Comparison of ENCODE assay signal across 8 cellular contexts in the genomic region with DNA sequence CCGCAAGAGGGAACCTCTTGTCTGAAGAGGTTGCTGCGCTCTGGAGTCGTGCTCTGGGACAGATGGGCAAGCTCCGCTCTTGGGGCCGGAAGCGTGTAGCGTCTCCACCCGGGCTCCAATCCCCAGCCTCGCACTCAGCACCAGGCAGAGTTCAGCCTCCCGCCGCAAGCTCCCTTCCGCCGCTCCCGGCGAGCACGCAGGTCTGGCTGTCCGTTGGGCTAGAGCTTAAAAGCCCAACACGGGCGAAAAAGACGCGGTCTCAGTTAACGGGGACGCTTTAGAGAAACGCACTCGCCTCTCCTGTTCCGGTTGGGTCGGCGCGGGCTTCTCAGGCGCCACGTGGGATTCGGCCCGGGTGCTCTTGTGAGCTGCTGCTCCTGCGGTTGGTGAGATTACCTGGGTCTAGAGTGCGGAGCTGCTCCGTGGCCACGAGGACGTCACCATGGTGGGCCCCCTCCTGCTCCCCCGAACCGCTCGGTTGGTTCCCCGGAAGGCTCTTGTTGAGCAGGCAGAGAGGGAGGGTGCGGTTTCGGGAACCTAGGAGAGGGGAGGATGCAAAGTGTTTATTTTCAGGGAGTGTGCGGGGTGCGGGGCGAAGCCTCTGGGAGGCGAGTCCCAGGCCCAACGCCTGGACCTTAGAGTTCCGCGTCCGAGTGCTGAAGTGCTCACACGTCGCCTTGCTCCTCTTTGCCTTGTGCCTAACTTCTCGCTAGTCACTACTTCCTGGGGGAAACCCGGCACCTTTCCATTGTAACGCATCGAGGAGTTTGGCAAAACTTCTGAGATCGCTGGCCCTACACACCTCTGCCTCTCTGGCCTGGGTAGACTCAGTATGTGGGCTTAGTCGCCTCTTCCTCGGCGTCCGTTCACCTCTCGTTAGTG. TPM values are rescaled to one million over a fixed set of nuclear protein-coding genes. Genes with fewer than 3 reads are reported as not detected.
DNase-seq lines count a peak whose midpoint lies in the region; TF ChIP-seq lines count a peak whose summit lies in the region.

Gene TMA16 (plus strand): TSS at position 331 of the 882 bp plus-strand sequence. CDS start 112 bp downstream, at position 443.

- H3K4me2 ChIP-seq in MM.1S (ENCODE audit: low read depth, low read length) (peak within 1 kb of the TSS; percentile 82), neuronal stem cell (ENCODE audit: insufficient read depth, low read length, poor library complexity, severe bottlenecking) (peak within 1 kb of the TSS; percentile 65)

- H2BK5ac ChIP-seq in neuronal stem cell (ENCODE audit: low read length) = peak within 1 kb of the TSS; percentile 91

- H2AFZ ChIP-seq in MM.1S (ENCODE audit: low read length) = peak within 1 kb of the TSS; percentile 75
- H2AFZ ChIP-seq in neuronal stem cell (ENCODE audit: low read length) = peak within 1 kb of the TSS; percentile 99

- peaks cover 3% of the 10 kb centered on the region; the same call in 1 of the 2 replicates for H3K4me1 ChIP-seq in HAP-1
- H3K4me1 ChIP-seq in MM.1S (ENCODE audit: low read length) = 0 out of 2 replicates have a peak, but pooled peaks cover 11% of the 10 kb centered on the region
- H3K4me1 ChIP-seq in SJCRH30 = no peaks in the 10 kb centered on the region
- H3K4me1 ChIP-seq in neuronal stem cell (ENCODE audit: control insufficient read depth in 2 of 2, insufficient read depth in 1 of 2, low read depth in 1 of 2, low read length in 2 of 2) = no peaks in the 10 kb centered on the region

- H3K27me3 ChIP-seq in HAP-1 (ENCODE audit: low read depth) (no peaks in the 10 kb centered on the region), MM.1S (replicated peaks; ENCODE audit: insufficient read depth, low read length) (no peaks in the 10 kb centered on the region), SJCRH30 (no peaks in the 10 kb centered on the region), neuronal stem cell (ENCODE audit: control insufficient read depth in 3 of 3, insufficient read depth in 3 of 3, low read depth in 1 of 3, low read length in 3 of 3) (no peaks in the 10 kb centered on the region)

- peak within 1 kb of the TSS; percentile 95 for H3K9ac ChIP-seq in MM.1S (ENCODE audit: low read length)
- peak within 1 kb of the TSS; percentile 88 for H3K9ac ChIP-seq in neuronal stem cell (ENCODE audit: low read depth, low read length, poor library complexity)

- no peak within 1 kb of the TSS for H3K4ac ChIP-seq in neuronal stem cell (ENCODE audit: low read length)

- H3K18ac ChIP-seq in neuronal stem cell (ENCODE audit: low read length) = peak within 1 kb of the TSS; percentile 94

- H3F3A ChIP-seq in MM.1S (ENCODE audit: insufficient read depth, low read length) = peaks cover 23% of the 10 kb centered on the region

- DNase-seq in G401 (ENCODE audit: low spot score) (peak; percentile 90), HAP-1 (ENCODE audit: low spot score in 2 of 2) (peak; percentile 85 to 92), MM.1S (peak; percentile 94), SJCRH30 (peak; percentile 89 to 93), foreskin melanocyte (peak; percentile 92), neuronal stem cell (ENCODE audit: low spot score) (peak; percentile 89)
- DNase-seq in activated naive CD4-positive, alpha-beta T cell (lab: John Stamatoyannopoulos, UW) = peak; percentile 56 to 71 (median 62)

- H3K27ac ChIP-seq in MM.1S (ENCODE audit: low read length) = peak within 1 kb of the TSS; percentile 92
- H3K27ac ChIP-seq in SJCRH30 = peak within 1 kb of the TSS; percentile 94
- H3K27ac ChIP-seq in neuronal stem cell (replicated peaks; ENCODE audit: low read length) = peak within 1 kb of the TSS; percentile 92

- H3K9me3 ChIP-seq in HAP-1 (no peaks in the 10 kb centered on the region), MM.1S (replicated peaks; ENCODE audit: insufficient read depth, low read length) (no peaks in the 10 kb centered on the region), SJCRH30 (replicated peaks) (no peaks in the 10 kb centered on the region), neuronal stem cell (replicated peaks in 1 of 2; ENCODE audit: control insufficient read depth in 2 of 2, insufficient read depth in 1 of 2, low read depth in 1 of 2, low read length in 2 of 2) (peaks cover 0 to 5% of the 10 kb centered on the region in 2 donors)

- peak within 1 kb of the TSS; percentile 73 for H2BK12ac ChIP-seq in neuronal stem cell (ENCODE audit: low read length)

- H3K36me3 ChIP-seq in HAP-1 (replicated peaks) (no peaks in the 10 kb centered on the region; the same call in 1 of the 2 replicates), MM.1S (replicated peaks; ENCODE audit: insufficient read depth, low read length) (no peaks in the 10 kb centered on the region), SJCRH30 (no peaks in the 10 kb centered on the region), neuronal stem cell (replicated peaks in 1 of 2; ENCODE audit: control insufficient read depth in 2 of 2, insufficient read depth in 2 of 2, low read length in 2 of 2) (peaks cover 0 to 20% of the 10 kb centered on the region in 2 donors)

- no peak within 1 kb of the TSS for H2BK15ac ChIP-seq in neuronal stem cell (ENCODE audit: low read length)

- no peaks in the 10 kb centered on the region for H3K79me1 ChIP-seq in neuronal stem cell (ENCODE audit: low read depth, low read length)

- peak within 1 kb of the TSS; percentile 93 for H3K4me3 ChIP-seq in HAP-1
- H3K4me3 ChIP-seq in MM.1S (ENCODE audit: low read length) = peak within 1 kb of the TSS; percentile 80
- peak within 1 kb of the TSS; percentile 88 for H3K4me3 ChIP-seq in SJCRH30
- H3K4me3 ChIP-seq in neuronal stem cell (ENCODE audit: low read length in 2 of 2) = peak within 1 kb of the TSS; percentile 89 to 91

- no peak within 1 kb of the TSS for H2BK120ac ChIP-seq in neuronal stem cell (ENCODE audit: low read depth, low read length)

- peak within 1 kb of the TSS; percentile 21 for H3K14ac ChIP-seq in neuronal stem cell (ENCODE audit: low read length)

- H4K91ac ChIP-seq in neuronal stem cell (ENCODE audit: low read depth, low read length, poor library complexity) = no peak within 1 kb of the TSS

- H2AK5ac ChIP-seq in neuronal stem cell (ENCODE audit: low read depth, low read length) = peak within 1 kb of the TSS; percentile 28

- H4K20me1 ChIP-seq in MM.1S (ENCODE audit: insufficient read depth, low read length) = no peaks in the 10 kb centered on the region

- in situ Hi-C loops in G401 (cut with HindIII; ENCODE audit: low sequenced_read_pairs) = no loop called here
- in situ Hi-C loops in HAP-1 (cut with MboI; ENCODE audit: low sequenced_read_pairs) = no loop called here

- peaks cover 47% of the 10 kb centered on the region for H3K79me2 ChIP-seq in MM.1S (ENCODE audit: low read length)

- peak within 1 kb of the TSS; percentile 99 for H3K23ac ChIP-seq in neuronal stem cell (ENCODE audit: low read depth, low read length, poor library complexity)

- no peaks in the 10 kb centered on the region for H3K9me2 ChIP-seq in MM.1S (replicated peaks; ENCODE audit: insufficient read depth, low read length)

- no peak for TF ChIP-seq CTCF in MM.1S (IDR thresholded peaks at IDR 0.05; ENCODE audit: low read length)
- no peak for TF ChIP-seq CTCF in subcutaneous adipose tissue (IDR thresholded peaks at IDR 0.05; ENCODE audit: low read depth)

- no CpG with 5 or more reads among the region's 64 CpGs for WGBS in neuronal stem cell (ENCODE audit: extremely low coverage in 2 of 2, insufficient read length in 2 of 2, insufficient replicate concordance in 1 of 2), 2 donors

- H4K8ac ChIP-seq in neuronal stem cell (ENCODE audit: low read depth, low read length) = peak within 1 kb of the TSS; percentile 76

RNA-seq across cellular contexts. Expression of gene TMA16, which starts in this region (rescaled TPM):
- total RNA-seq in G401 (2014; rRNA removed; shearing (Covaris generic)) = 30.4 and 42.3 TPM in 2 replicates
- 38.1 and 41.1 TPM in 2 replicates for total RNA-seq in SJCRH30 (2014; rRNA removed; shearing (Covaris generic))
- polyA plus RNA-seq in neuronal stem cell (2013, experiment 1 of 2) = 74.9 TPM
- polyA plus RNA-seq in neuronal stem cell (2013, experiment 2 of 2) = 80.1 TPM
- total RNA-seq in subcutaneous adipose tissue = 10 to 100 TPM; 23.5 to 43.7 (median 28.7) TPM

Comparison
In these comparisons a context has a peak if more than half of its experiments do, and no peak if none do; other contexts are left out.
1. Peak in every context shown above with its lines: DNase-seq, H3K4me3 ChIP-seq and H3K27ac ChIP-seq.